ENCODE assay signal across 16 cellular contexts in the genomic region with DNA sequence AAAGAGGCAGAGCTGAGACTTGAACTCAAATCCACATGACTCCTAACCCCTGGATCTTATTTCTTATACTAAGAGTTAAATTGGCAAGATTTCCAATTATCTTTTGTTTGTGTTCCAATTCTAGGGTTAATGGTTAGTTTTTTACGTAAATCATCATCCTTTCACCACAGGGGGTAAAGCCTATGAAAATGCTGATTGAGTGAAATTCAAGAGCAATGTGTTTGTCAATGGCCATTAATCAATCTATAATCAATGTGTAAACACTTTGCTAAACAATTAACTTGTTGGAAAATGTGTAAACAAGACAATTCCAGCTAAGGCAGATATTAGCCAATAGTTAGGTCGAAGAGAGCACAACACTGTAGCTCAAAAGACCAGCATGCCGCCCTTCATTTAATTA.
DNase-seq lines count a peak whose midpoint lies in the region; ATAC-seq, FAIRE-seq and TF ChIP-seq lines count a peak whose summit lies in the region.
"Had no signal": no experiment of that assay in that cellular context is flagged by ENCODE, and none has a peak within 500 bp of the region (broad histone marks: within the 10 kb centered on the region; RNA-seq: fewer than 3 reads in every experiment).

No MANE protein-coding gene starts in this region.

- no peak overlapping the region for H2AK9ac ChIP-seq in IMR-90 (replicated peaks; ENCODE audit: low read depth, low read length, poor library complexity)

- no peaks in the 10 kb centered on the region; a peak in 1 of 5 replicates for H3K27me3 ChIP-seq in HepG2 (ENCODE audit: control insufficient read depth in 1 of 2, insufficient read depth in 2 of 2, low read length in 2 of 2)
- H3K27me3 ChIP-seq in right lobe of liver: no peaks in the 10 kb centered on the region
- no peaks in the 10 kb centered on the region for H3K27me3 ChIP-seq in IMR-90 (ENCODE audit: control insufficient read depth, insufficient read depth, low read length)
- no peaks in the 10 kb centered on the region for H3K27me3 ChIP-seq in neural progenitor cell
- no peaks in the 10 kb centered on the region for H3K27me3 ChIP-seq in esophagus muscularis mucosa

- no peak overlapping the region for H2BK120ac ChIP-seq in IMR-90 (ENCODE audit: low read depth, low read length)

- H4K5ac ChIP-seq in IMR-90 (ENCODE audit: low read depth, low read length): no peak overlapping the region

- H3K79me2 ChIP-seq in HepG2 (ENCODE audit: insufficient read depth, low read length) (no peaks in the 10 kb centered on the region), neural progenitor cell (ENCODE audit: low read depth) (no peaks in the 10 kb centered on the region)

- no peak for ATAC-seq in HepG2
- ATAC-seq in right lobe of liver: no peak
- no peak for ATAC-seq in IMR-90 (ENCODE audit: low read depth)
- ATAC-seq in HG03342 (IDR thresholded peaks at IDR 0.05; ENCODE audit: unreplicated experiment): no peak

- peaks cover 12% of the 10 kb centered on the region for H3K27me3 Mint-ChIP-seq in neural progenitor cell (ENCODE audit: insufficient read depth, low read depth)
- H3K27me3 Mint-ChIP-seq: B cell; CD4-positive, alpha-beta T cell had no signal

- H3K36me3 ChIP-seq in HepG2 (replicated peaks in 1 of 2; ENCODE audit: control insufficient read depth in 1 of 2, insufficient read depth in 2 of 2, low read length in 2 of 2) (no peaks in the 10 kb centered on the region), right lobe of liver (no peaks in the 10 kb centered on the region), IMR-90 (ENCODE audit: control insufficient read depth, insufficient read depth, low read length) (no peaks in the 10 kb centered on the region), neural progenitor cell (no peaks in the 10 kb centered on the region), esophagus muscularis mucosa (no peaks in the 10 kb centered on the region)

- H2BK5ac ChIP-seq in IMR-90 (ENCODE audit: low read depth, low read length, poor library complexity, severe bottlenecking): no peak overlapping the region

- H2AK5ac ChIP-seq in IMR-90 (ENCODE audit: low read depth, low read length): no peak overlapping the region

- no peak overlapping the region for H3K27ac Mint-ChIP-seq in neural progenitor cell
- H3K27ac Mint-ChIP-seq: B cell; CD4-positive, alpha-beta T cell had no signal

- no peak for TF ChIP-seq RAD21 in HepG2 (CRISPR knock-in tag; IDR thresholded peaks at IDR 0.05)
- no peak for TF ChIP-seq RAD21 in IMR-90 (IDR thresholded peaks at IDR 0.05; ENCODE audit: low read length)

- BruUV-seq in HepG2 (replicated peaks; lab: Mats Ljungman, UMichigan) (no TSS peak), IMR-90 (replicated peaks; lab: Mats Ljungman, UMichigan) (no TSS peak)

- TF ChIP-seq CTCF in HepG2 (CRISPR knock-in tag; IDR thresholded peaks at IDR 0.05) (no peak), right lobe of liver (IDR thresholded peaks at IDR 0.05) (no peak), IMR-90 (conservative IDR thresholded peaks at IDR 0.05; ENCODE audit: low read depth, low read length) (no peak), neural progenitor cell (IDR thresholded peaks at IDR 0.05) (no peak), esophagus muscularis mucosa (IDR thresholded peaks at IDR 0.05) (no peak), RWPE1 (conservative IDR thresholded peaks at IDR 0.05; ENCODE audit: low read depth) (no peak)

- CTCF ChIA-PET in HepG2 (lab: Yijun Ruan, JAX; ENCODE audit: low intra/inter-chr PET ratio, low total read pairs): no interaction called here
- CTCF ChIA-PET in IMR-90 (lab: Yijun Ruan, JAX): no interaction called here
- CTCF ChIA-PET in RWPE1 (lab: Yijun Ruan, JAX): no interaction called here

- H3K4me1 ChIP-seq in HepG2 (ENCODE audit: insufficient read depth, low read length): 0 out of 2 replicates have a peak, but pooled peaks cover 11% of the 10 kb centered on the region
- H3K4me1 ChIP-seq in right lobe of liver: peaks cover 0 to 13% (median 2%) of the 10 kb centered on the region in 4 donors
- H3K4me1 ChIP-seq in IMR-90 (ENCODE audit: control insufficient read depth, insufficient read depth, low read length): no peaks in the 10 kb centered on the region
- H3K4me1 ChIP-seq in neural progenitor cell: peaks cover 37% of the 10 kb centered on the region
- no peaks in the 10 kb centered on the region for H3K4me1 ChIP-seq in esophagus muscularis mucosa

- no peak overlapping the region for H3K23ac ChIP-seq in IMR-90 (ENCODE audit: low read depth, low read length)

- TF ChIP-seq POLR2A in HepG2 (IDR thresholded peaks at IDR 0.05; ENCODE audit: insufficient read depth in 1 of 2, low read depth in 2 of 2, low read length in 2 of 2): no peak
- TF ChIP-seq POLR2A in right lobe of liver (IDR thresholded peaks at IDR 0.05): no peak
- no peak for TF ChIP-seq POLR2A in IMR-90 (IDR thresholded peaks at IDR 0.05; ENCODE audit: low read depth, low read length)
- TF ChIP-seq POLR2A in esophagus muscularis mucosa (IDR thresholded peaks at IDR 0.05; ENCODE audit: low read depth): no peak

- no peak overlapping the region for H3K9ac ChIP-seq in HepG2 (ENCODE audit: insufficient read depth, low read depth, low read length)
- H3K9ac ChIP-seq in IMR-90 (ENCODE audit: low read depth, low read length): no peak overlapping the region
- no peak overlapping the region for H3K9ac ChIP-seq in neural progenitor cell

- peaks cover 46% of the 10 kb centered on the region for H3K4me1 Mint-ChIP-seq in neural progenitor cell
- H3K4me1 Mint-ChIP-seq: B cell had no signal

- no peak overlapping the region for H3K56ac ChIP-seq in IMR-90 (ENCODE audit: extremely low read depth, insufficient read depth, low read length)

- H4K20me1 ChIP-seq in HepG2 (ENCODE audit: insufficient read depth, low read length) (no peaks in the 10 kb centered on the region), IMR-90 (ENCODE audit: insufficient read depth, low read length) (no peaks in the 10 kb centered on the region), neural progenitor cell (ENCODE audit: low read depth) (no peaks in the 10 kb centered on the region)

- POLR2A ChIA-PET in HepG2 (lab: Yijun Ruan, JAX): no interaction called here
- POLR2A ChIA-PET in IMR-90 (lab: Charles Lee; ENCODE audit: unreplicated experiment): no interaction called here
- POLR2A ChIA-PET in RWPE1 (lab: Yijun Ruan, JAX; ENCODE audit: low non-redundant PET): no interaction called here

- no peak overlapping the region for H3K27ac ChIP-seq in HepG2 (ENCODE audit: extremely low read length, insufficient read depth, low read length)
- no peak overlapping the region for H3K27ac ChIP-seq in right lobe of liver
- no peak overlapping the region for H3K27ac ChIP-seq in IMR-90 (ENCODE audit: insufficient read depth, low read length)
- no peak overlapping the region for H3K27ac ChIP-seq in neural progenitor cell
- H3K27ac ChIP-seq in esophagus muscularis mucosa (replicated peaks in 1 of 4): no peak overlapping the region
- H3K27ac ChIP-seq in RWPE1: no peak overlapping the region
- H3K27ac ChIP-seq: HL-60 had no signal

- no peak overlapping the region for H3K4ac ChIP-seq in IMR-90 (ENCODE audit: low read depth, low read length)

- H3K36me3 Mint-ChIP-seq in neural progenitor cell: no peaks in the 10 kb centered on the region

- intact Hi-C loops in HepG2 (cut with micrococcal nuclease; ENCODE audit: unreplicated experiment) (no loop called here), right lobe of liver (cut with DNase I) (no loop called here), IMR-90 (cut with micrococcal nuclease) (no loop called here), esophagus muscularis mucosa (cut with DNase I) (no loop called here)

- no peak overlapping the region for H3K4me3 Mint-ChIP-seq in neural progenitor cell
- H3K4me3 Mint-ChIP-seq: B cell; CD4-positive, alpha-beta T cell had no signal

- FAIRE-seq in HepG2 (lab: Jason Lieb, UNC): no peak

- H2AFZ ChIP-seq in HepG2 (ENCODE audit: low read length) (no peak overlapping the region), IMR-90 (replicated peaks; ENCODE audit: low read length, poor library complexity) (no peak overlapping the region), neural progenitor cell (replicated peaks) (no peak overlapping the region)

- no peaks in the 10 kb centered on the region for H3K9me1 ChIP-seq in IMR-90 (ENCODE audit: insufficient read depth, low read length)

- WGBS in HepG2 (ENCODE audit: low lambda C conversion rate): 18% methylated on average over 3 of the region's 3 CpGs
- 52% methylated on average over 3 of the region's 3 CpGs for WGBS in right lobe of liver (ENCODE audit: insufficient coverage, low coverage, low lambda C conversion rate, missing lambda C conversion rate)
- WGBS in IMR-90 (ENCODE audit: extremely low coverage in 2 of 2, insufficient read length in 1 of 2), 2 experiments: no CpG with 5 or more reads among the region's 3 CpGs
- 91% methylated on average over 3 of the region's 3 CpGs for WGBS in esophagus muscularis mucosa

- H3K9me3 ChIP-seq in HepG2 (ENCODE audit: low read length): no peaks in the 10 kb centered on the region
- H3K9me3 ChIP-seq in right lobe of liver: no peaks in the 10 kb centered on the region
- no peaks in the 10 kb centered on the region; the same call in 1 of the 2 replicates for H3K9me3 ChIP-seq in IMR-90 (ENCODE audit: control insufficient read depth, insufficient read depth, low read length)
- H3K9me3 ChIP-seq in neural progenitor cell (ENCODE audit: low read depth): no peaks in the 10 kb centered on the region
- no peaks in the 10 kb centered on the region for H3K9me3 ChIP-seq in esophagus muscularis mucosa

- TF ChIP-seq EP300 in HepG2 (IDR thresholded peaks at IDR 0.05; ENCODE audit: low read depth in 2 of 2, low read length in 2 of 2) (no peak), HepG2 (CRISPR knock-in tag; IDR thresholded peaks at IDR 0.05; ENCODE audit: borderline replicate concordance) (no peak), esophagus muscularis mucosa (IDR thresholded peaks at IDR 0.05) (no peak)

- dilution Hi-C loops in IMR-90 (cut with HindIII; ENCODE audit: low sequenced_read_pairs, unreplicated experiment): no loop called here

- no peak overlapping the region for H4K8ac ChIP-seq in IMR-90 (ENCODE audit: low read depth in 2 of 2, low read length in 2 of 2)

- no peak overlapping the region for H3K4me2 ChIP-seq in HepG2 (ENCODE audit: low read depth, low read length)
- no peak overlapping the region for H3K4me2 ChIP-seq in IMR-90 (ENCODE audit: low read depth, low read length)
- H3K4me2 ChIP-seq in neural progenitor cell: peak overlapping the region; percentile 68

- H3K18ac ChIP-seq in IMR-90 (ENCODE audit: low read depth, low read length): no peak overlapping the region

- in situ Hi-C loops in HepG2 (cut with HindIII; ENCODE audit: extremely low pct_ligation_motif_present, low pct_unique_long_range_greater_than_20kb) (no loop called here), IMR-90 (cut with MboI; ENCODE audit: low sequenced_read_pairs) (no loop called here)

- H3K9me3 Mint-ChIP-seq in neural progenitor cell: no peaks in the 10 kb centered on the region
- H3K9me3 Mint-ChIP-seq: CD4-positive, alpha-beta T cell had no signal

- no peak overlapping the region for H2BK20ac ChIP-seq in IMR-90 (ENCODE audit: low read depth, low read length)

- H4K91ac ChIP-seq in IMR-90 (ENCODE audit: insufficient read depth, low read depth, low read length): no peak overlapping the region

- H3F3A ChIP-seq in neural progenitor cell (ENCODE audit: low read depth): peaks cover 20% of the 10 kb centered on the region

- H3K14ac ChIP-seq in IMR-90 (replicated peaks; ENCODE audit: low read depth, low read length): no peak overlapping the region

- H2BK15ac ChIP-seq in IMR-90 (ENCODE audit: low read depth, low read length): no peak overlapping the region

- H3K4me3 ChIP-seq in HepG2 (replicated peaks in 1 of 3; ENCODE audit: insufficient read depth in 1 of 3, low read depth in 2 of 3, low read length in 3 of 3): no peak overlapping the region
- H3K4me3 ChIP-seq in right lobe of liver: no peak overlapping the region
- H3K4me3 ChIP-seq in IMR-90 (ENCODE audit: insufficient read depth, low read depth, low read length): no peak overlapping the region
- no peak overlapping the region for H3K4me3 ChIP-seq in neural progenitor cell
- H3K4me3 ChIP-seq in esophagus muscularis mucosa: no peak overlapping the region

- DNase-seq in HepG2 (ENCODE audit: low spot score) (no peak), right lobe of liver (no peak), IMR-90 (no peak), NCI-H748 treated with DMSO at 0.1 percent for 48 hours (lab: John Stamatoyannopoulos, UW) (peak; percentile 26), neural progenitor cell (ENCODE audit: low spot score) (no peak), esophagus muscularis mucosa (ENCODE audit: extremely low spot score) (no peak), RWPE1 (ENCODE audit: low spot score) (no peak)
- DNase-seq: 8988T; C1 segment of cervical spinal cord; Calu3; CD4-positive, alpha-beta T cell; DMS 273 treated with DMSO at 0.1 percent for 48 hours; H7 had no signal

- H3K79me1 ChIP-seq in IMR-90 (ENCODE audit: low read depth in 1 of 2, low read length in 2 of 2): no peaks in the 10 kb centered on the region
